ENCODE assay signal across 11 cellular contexts in genomic region chr12:107356266-107356936, GRCh38.
A peak's percentile ranks its signal among the peaks of the same experiment; 100 is the strongest.
DNase-seq lines count a peak whose midpoint lies in the region.
"Had no signal": no experiment of that assay in that cellular context is flagged by ENCODE, and none has a peak within 500 bp of the region (broad histone marks: within the 10 kb centered on the region; RNA-seq: fewer than 3 reads in every experiment).

No MANE protein-coding gene starts in this region.

- DNase-seq in DMS79 (lab: John Stamatoyannopoulos, UW): peak; percentile 72
- DNase-seq in HPDE6-E6E7 (ENCODE audit: extremely low spot score): peak; percentile 36
- peak; percentile 96 for DNase-seq in amniotic epithelial cell (ENCODE audit: low read depth)
- DNase-seq in kidney glomerular epithelial cell (lab: John Stamatoyannopoulos, UW): peak; percentile 89
- DNase-seq in nucleus accumbens (lab: John Stamatoyannopoulos, UW): no peak
- DNase-seq in SKM-1 (lab: John Stamatoyannopoulos, UW; ENCODE audit: unreplicated experiment): no peak
- DNase-seq in SHP77 treated with DMSO at 0.1 percent for 48 hours (lab: John Stamatoyannopoulos, UW): no peak
- DNase-seq: activated T-cell treated with anti-CD3 and anti-CD28 coated beads, Interleukin-2, amount 50 U/mL, for 48 hours; DMS53; heart left ventricle; NCI-H1694 had no signal

Comparison
In these comparisons a context has a peak if more than half of its experiments do, and no peak if none do; other contexts are left out.
1. DNase-seq: peak in DMS79 (single experiment), HPDE6-E6E7 (single experiment), amniotic epithelial cell (single experiment) and kidney glomerular epithelial cell (single experiment); none in nucleus accumbens (0 of 56), SKM-1 (single experiment) and SHP77 treated with DMSO at 0.1 percent for 48 hours (single experiment).